Comparison of ENCODE assay signal across 2 cellular contexts in genomic region chr22:42303304-42304020, GRCh38.
TF ChIP-seq lines count a peak whose summit lies in the region.

No MANE protein-coding gene starts in this region.

TF ChIP-seq in HepG2, 621 proteins besides CTCF, POLR2A, EP300 and RAD21:
- 0 out of 2 replicates have a peak, but pooled peaks have one; percentile 38 for TF ChIP-seq ZXDC (CRISPR knock-in tag; IDR thresholded peaks at IDR 0.05)
- no peak for TF ChIP-seq SKI (IDR thresholded peaks at IDR 0.05; ENCODE audit: partially characterized antibody)
- peak; percentile 42 for TF ChIP-seq HNRNPK (IDR thresholded peaks at IDR 0.05; ENCODE audit: low read depth, low read length, poor library complexity, severe bottlenecking)
- TF ChIP-seq SOX13 (IDR thresholded peaks at IDR 0.05): no peak
- 0 out of 4 replicates have a peak, but pooled peaks of 1 of the 2 experiments have one; percentile 10 for TF ChIP-seq SOX13 (CRISPR knock-in tag; conservative IDR thresholded peaks at IDR 0.05 in 1 of 2, IDR thresholded peaks at IDR 0.05 in 1 of 2)
- TF ChIP-seq ZKSCAN8 (CRISPR knock-in tag; IDR thresholded peaks at IDR 0.05; ENCODE audit: borderline replicate concordance): no peak
- TF ChIP-seq ZNF230 (CRISPR knock-in tag; IDR thresholded peaks at IDR 0.05): no peak

TF ChIP-seq in WTC11, 78 proteins besides CTCF, POLR2A, EP300 and RAD21 (continued from another document):
- TF ChIP-seq CDX4 (CRISPR knock-in tag; IDR thresholded peaks at IDR 0.05; ENCODE audit: borderline replicate concordance) (no peak), ZNF121 (CRISPR knock-in tag; IDR thresholded peaks at IDR 0.05) (no peak), ZNF263 (CRISPR knock-in tag; IDR thresholded peaks at IDR 0.05; ENCODE audit: low read depth) (peak; percentile 71; the same call in 1 of the 2 replicates), E2F4 (CRISPR knock-in tag; IDR thresholded peaks at IDR 0.05; ENCODE audit: borderline replicate concordance, low read depth) (no peak), CREM (CRISPR knock-in tag; IDR thresholded peaks at IDR 0.05) (no peak), ZNF281 (CRISPR knock-in tag; IDR thresholded peaks at IDR 0.05) (peak; percentile 40; the same call in 1 of the 2 replicates), TP53 (CRISPR knock-in tag; IDR thresholded peaks at IDR 0.05) (no peak), IRF2 (CRISPR knock-in tag; IDR thresholded peaks at IDR 0.05; ENCODE audit: borderline replicate concordance, low read depth) (no peak), SP1 (CRISPR knock-in tag; conservative IDR thresholded peaks at IDR 0.05) (no peak), ETV6 (CRISPR knock-in tag; IDR thresholded peaks at IDR 0.05) (0 out of 2 replicates have a peak, but pooled peaks have one; percentile 13), E2F1 (CRISPR knock-in tag; IDR thresholded peaks at IDR 0.05) (no peak), ZNF425 (CRISPR knock-in tag; conservative IDR thresholded peaks at IDR 0.05) (no peak), E2F5 (CRISPR knock-in tag; IDR thresholded peaks at IDR 0.05) (no peak), ZNF416 (CRISPR knock-in tag; IDR thresholded peaks at IDR 0.05) (no peak), PRDM15 (CRISPR knock-in tag; IDR thresholded peaks at IDR 0.05) (no peak)
